In genomic region chr6:118649918-118650499, GRCh38 we compare ENCODE assay signal across 8 cellular contexts. TPM values are rescaled to one million over a fixed set of nuclear protein-coding genes. Genes with fewer than 3 reads are reported as not detected.
DNase-seq lines count a peak whose midpoint lies in the region; ATAC-seq and TF ChIP-seq lines count a peak whose summit lies in the region.

No MANE protein-coding gene starts in this region.

- H3K27ac ChIP-seq in Panc1 (ENCODE audit: low read length), result peak overlapping the region; percentile 79
- H3K27ac ChIP-seq in esophagus (ENCODE audit: low read depth in 2 of 2, low read length in 1 of 2), result peak overlapping the region; percentile 86 to 89
- H3K27ac ChIP-seq in trophoblast cell (ENCODE audit: low read depth, low read length), result no peak overlapping the region

- H3K79me2 ChIP-seq in trophoblast cell (ENCODE audit: control insufficient read depth, insufficient read depth, low read length, poor library complexity), result peaks cover 7% of the 10 kb centered on the region

- H3K36me3 ChIP-seq in ES-I3 (ENCODE audit: insufficient read depth, low read length), result no peaks in the 10 kb centered on the region
- H3K36me3 ChIP-seq in Panc1 (ENCODE audit: control insufficient read depth, insufficient read depth, low read length), result no peaks in the 10 kb centered on the region
- H3K36me3 ChIP-seq in esophagus (ENCODE audit: control insufficient read depth in 2 of 2, insufficient read depth in 2 of 2, low read length in 1 of 2), result no peaks in the 10 kb centered on the region
- H3K36me3 ChIP-seq in trophoblast cell (ENCODE audit: control insufficient read depth in 1 of 2, insufficient read depth in 2 of 2, low read length in 2 of 2), result no peaks in the 10 kb centered on the region

- H2BK12ac ChIP-seq in trophoblast cell (ENCODE audit: low read length), result no peak overlapping the region

- TF ChIP-seq CTCF in Panc1 (IDR thresholded peaks at IDR 0.05), result no peak

- in situ Hi-C loops in Panc1 (cut with HindIII; ENCODE audit: low pct_unique_long_range_greater_than_20kb, low sequenced_read_pairs), result no loop called here

- no peak overlapping the region for H2BK120ac ChIP-seq in trophoblast cell (ENCODE audit: insufficient read depth, low read length, poor library complexity)

- H3K9ac ChIP-seq in ES-I3 (ENCODE audit: low read depth, low read length) (peak overlapping the region; percentile 89), trophoblast cell (ENCODE audit: low read length) (peak overlapping the region; percentile 76)

- peak overlapping the region; percentile 90 for H3K18ac ChIP-seq in trophoblast cell (ENCODE audit: low read length)

- peak overlapping the region; percentile 27 for H4K8ac ChIP-seq in trophoblast cell (ENCODE audit: low read depth, low read length)

- POLR2A ChIA-PET in Panc1 (lab: Charles Lee), result interaction anchor here (0.9 kb wide), 1 partner anchor 19 kb away, joined by 3 read pairs; no protein-coding TSS in a partner anchor

- 22 to 31% methylated on average over 9 of the region's 9 CpGs for WGBS in esophagus, 2 donors
- no CpG with 5 or more reads among the region's 9 CpGs for WGBS in trophoblast cell (ENCODE audit: extremely low coverage, insufficient coverage, insufficient read length)

- no peak overlapping the region for H4K91ac ChIP-seq in trophoblast cell (ENCODE audit: low read depth, low read length)

- no peak overlapping the region for H2AK5ac ChIP-seq in trophoblast cell (ENCODE audit: low read length)

- H2AFZ ChIP-seq in trophoblast cell (ENCODE audit: insufficient read depth, low read length, poor library complexity), result peak overlapping the region; percentile 13

- ATAC-seq in Panc1, result no peak
- no peak for ATAC-seq in GM21390 (IDR thresholded peaks at IDR 0.05; ENCODE audit: unreplicated experiment)

- no peak overlapping the region for H3K23ac ChIP-seq in trophoblast cell (ENCODE audit: low read length)

- H2BK5ac ChIP-seq in trophoblast cell (ENCODE audit: low read depth, low read length, poor library complexity), result no peak overlapping the region

- H3K4ac ChIP-seq in trophoblast cell (ENCODE audit: low read depth, low read length), result no peak overlapping the region

- no peak overlapping the region for H4K12ac ChIP-seq in trophoblast cell (ENCODE audit: low read depth, low read length)

- peak overlapping the region; percentile 81 to 90 for H3K4me3 ChIP-seq in Panc1 (ENCODE audit: low read depth in 2 of 2, low read length in 2 of 2)
- peak overlapping the region; percentile 63 to 85 for H3K4me3 ChIP-seq in esophagus (ENCODE audit: low read depth in 1 of 2, low read length in 2 of 2)
- H3K4me3 ChIP-seq in trophoblast cell (ENCODE audit: low read depth, low read length), result peak overlapping the region; percentile 95

- H3K27me3 ChIP-seq in Panc1 (ENCODE audit: control insufficient read depth, insufficient read depth, low read length) (peaks cover 5% of the 10 kb centered on the region; the same call in 1 of the 2 replicates), esophagus (ENCODE audit: control insufficient read depth in 1 of 2, insufficient read depth in 2 of 2, low read length in 2 of 2) (no peaks in the 10 kb centered on the region), trophoblast cell (ENCODE audit: insufficient read depth, low read length) (no peaks in the 10 kb centered on the region)

- no peak for DNase-seq in Panc1 (ENCODE audit: low read depth, low spot score)
- no peak for DNase-seq in trophoblast cell
- no peak for DNase-seq in retina
- no peak for DNase-seq in hippocampal formation (lab: John Stamatoyannopoulos, UW)
- no peak for DNase-seq in NCI-H82 treated with DMSO at 0.1 percent for 48 hours (lab: John Stamatoyannopoulos, UW; ENCODE audit: unreplicated experiment)

- CTCF ChIA-PET in Panc1 (lab: Charles Lee), result interaction anchor here (0.5 kb wide), 1 partner anchor 460 kb away, joined by 3 read pairs; no protein-coding TSS in a partner anchor

- H3K9me3 ChIP-seq in ES-I3 (ENCODE audit: control insufficient read depth, insufficient read depth, low read length) (no peaks in the 10 kb centered on the region), Panc1 (ENCODE audit: control insufficient read depth, insufficient read depth, low read depth, low read length) (no peaks in the 10 kb centered on the region), esophagus (ENCODE audit: control insufficient read depth in 2 of 2, insufficient read depth in 1 of 2, low read depth in 1 of 2, low read length in 1 of 2) (no peaks in the 10 kb centered on the region), trophoblast cell (ENCODE audit: insufficient read depth, low read depth, low read length) (no peaks in the 10 kb centered on the region)

- H3K79me1 ChIP-seq in trophoblast cell (ENCODE audit: low read length), result peaks cover 11% of the 10 kb centered on the region

- BruUV-seq in Panc1 (replicated peaks; lab: Mats Ljungman, UMichigan), result no TSS peak

- no peak overlapping the region for H3K14ac ChIP-seq in trophoblast cell (ENCODE audit: low read length)

- peaks cover 8% of the 10 kb centered on the region; the same call in 1 of the 2 replicates for H3K4me1 ChIP-seq in ES-I3 (ENCODE audit: insufficient read depth, low read length)
- peaks cover 20% of the 10 kb centered on the region for H3K4me1 ChIP-seq in Panc1 (ENCODE audit: control insufficient read depth, insufficient read depth, low read length)
- peaks cover 0 to 2% of the 10 kb centered on the region in 2 donors for H3K4me1 ChIP-seq in esophagus (ENCODE audit: control insufficient read depth in 2 of 2, insufficient read depth in 2 of 2, low read length in 1 of 2)
- peaks cover 3 to 4% of the 10 kb centered on the region in 2 experiments for H3K4me1 ChIP-seq in trophoblast cell (ENCODE audit: control insufficient read depth in 1 of 2, insufficient read depth in 2 of 2, low read length in 2 of 2)

- peak overlapping the region; percentile 100 for H3K4me2 ChIP-seq in trophoblast cell (ENCODE audit: low read length)

- intact Hi-C loops in Panc1 (cut with micrococcal nuclease; ENCODE audit: unreplicated experiment), result loop anchor here (5.0 kb wide), 1 partner anchor 247 kb away; no protein-coding TSS in a partner anchor

RNA-seq across cellular contexts. Expression of gene CEP85L, which starts 1.4 kb away (rescaled TPM):
- 6.7 TPM for total RNA-seq in Panc1 (2021; ENCODE audit: unreplicated experiment)
- polyA plus RNA-seq in Panc1 (2012; ENCODE audit: insufficient read length), result 1.3 TPM
- under 1 TPM; 0.52 to 0.61 TPM for polyA plus RNA-seq in esophagus
- 6.3 TPM in 2 replicates for polyA plus RNA-seq in trophoblast cell (2013)
